Comparison of ENCODE assay signal across 11 cellular contexts in the genomic region with DNA sequence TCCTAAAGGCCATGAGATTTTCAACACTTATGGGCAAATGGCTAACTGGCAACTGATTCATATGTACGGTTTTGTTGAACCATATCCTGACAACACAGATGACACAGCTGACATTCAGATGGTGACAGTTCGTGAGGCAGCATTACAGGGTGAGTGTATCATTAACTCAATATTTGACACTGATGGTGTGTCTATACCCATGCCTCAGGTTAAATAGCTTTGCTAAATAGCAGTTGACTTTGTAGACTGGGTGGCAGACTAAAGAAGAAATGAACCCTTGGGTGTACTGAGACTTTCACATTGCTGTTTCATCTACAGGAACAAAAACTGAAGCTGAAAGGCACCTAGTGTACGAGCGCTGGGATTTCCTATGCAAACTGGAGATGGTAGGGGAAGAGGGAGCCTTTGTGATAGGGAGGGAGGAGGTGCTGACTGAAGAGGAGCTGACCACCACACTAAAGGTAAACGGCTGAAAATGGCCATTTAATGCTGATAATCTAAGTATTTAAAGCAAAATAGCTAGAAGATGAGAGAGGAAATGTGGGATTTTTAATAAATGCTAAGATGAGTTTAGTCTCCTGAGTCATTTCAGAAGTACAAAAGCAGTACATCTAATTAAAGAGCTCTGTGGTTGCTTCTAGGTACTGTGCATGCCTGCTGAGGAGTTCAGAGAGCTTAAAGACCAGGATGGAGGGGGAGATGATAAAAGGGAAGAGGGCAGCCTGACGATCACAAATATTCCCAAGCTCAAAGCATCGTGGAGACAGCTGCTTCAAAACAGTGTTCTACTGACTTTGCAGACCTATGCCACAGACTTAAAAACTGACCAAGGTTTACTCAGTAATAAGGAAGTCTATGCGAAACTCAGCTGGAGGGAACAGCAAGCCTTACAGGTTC. TPM values are rescaled to one million over a fixed set of nuclear protein-coding genes. Genes with fewer than 3 reads are reported as not detected.
DNase-seq lines count a peak whose midpoint lies in the region; ATAC-seq and TF ChIP-seq lines count a peak whose summit lies in the region.
"Had no signal": no experiment of that assay in that cellular context is flagged by ENCODE, and none has a peak within 500 bp of the region (broad histone marks: within the 10 kb centered on the region; RNA-seq: fewer than 3 reads in every experiment).

No MANE protein-coding gene starts in this region.

- no peak overlapping the region for H3K14ac ChIP-seq in H9 (ENCODE audit: insufficient read depth, low read length)

- no peak overlapping the region for H3K4me2 ChIP-seq in H9 (ENCODE audit: insufficient read depth, insufficient read length, low read length)

- no peak overlapping the region for H3K4ac ChIP-seq in H9 (ENCODE audit: low read depth, low read length)

- peaks cover 41% of the 10 kb centered on the region for H3K4me1 Mint-ChIP-seq in activated T-cell treated with anti-CD3 and anti-CD28 coated beads, Interleukin-2, amount 50 U/mL, for 72 hours (ENCODE audit: low read depth)
- H3K4me1 Mint-ChIP-seq in H9 (peaks cover 10 to 20% of the 10 kb centered on the region in 2 experiments), neural crest cell (peaks cover 18% of the 10 kb centered on the region)

- H3K18ac ChIP-seq in H9 (ENCODE audit: insufficient read length, low read depth, low read length) = no peak overlapping the region

- H4K8ac ChIP-seq in H9 (replicated peaks; ENCODE audit: insufficient read length, low read depth, low read length) = no peak overlapping the region

- peak overlapping the region; percentile 62 for H3K27ac Mint-ChIP-seq in activated T-cell treated with anti-CD3 and anti-CD28 coated beads, Interleukin-2, amount 50 U/mL, for 72 hours
- H3K27ac Mint-ChIP-seq in H9 (peak overlapping the region in 2 of 3 experiments; percentile 15 to 66; a peak in 2 of 7 replicates), neural crest cell (ENCODE audit: unreplicated experiment) (no peak overlapping the region)

- H4K20me1 ChIP-seq in H9 (ENCODE audit: control insufficient read depth, insufficient read depth, insufficient read length) = no peaks in the 10 kb centered on the region

- no peaks in the 10 kb centered on the region for H3K9me3 Mint-ChIP-seq in activated T-cell treated with anti-CD3 and anti-CD28 coated beads, Interleukin-2, amount 50 U/mL, for 72 hours
- H3K9me3 Mint-ChIP-seq in H9 (no peaks in the 10 kb centered on the region; a peak in 2 of 5 replicates), neural crest cell (no peaks in the 10 kb centered on the region)

- H2AFZ ChIP-seq in H9 (ENCODE audit: low read length) = no peak overlapping the region

- no peak overlapping the region for H4K91ac ChIP-seq in H9 (ENCODE audit: insufficient read length, low read depth, low read length)

- no peak overlapping the region for H3T11ph ChIP-seq in H9 (ENCODE audit: low read length)

- H3K56ac ChIP-seq in H9 (ENCODE audit: insufficient read length, low read depth, low read length) = no peak overlapping the region

- H3K23ac ChIP-seq in H9 (ENCODE audit: insufficient read length, low read depth, low read length) = no peak overlapping the region

- H3K27me3 ChIP-seq in H9 (ENCODE audit: insufficient read depth, low read length) = no peaks in the 10 kb centered on the region
- no peaks in the 10 kb centered on the region for H3K27me3 ChIP-seq in esophagus muscularis mucosa

- H2BK15ac ChIP-seq in H9 (ENCODE audit: low read depth, low read length) = no peak overlapping the region

- H4K5ac ChIP-seq in H9 (ENCODE audit: insufficient read length, low read depth, low read length) = no peak overlapping the region

- no peak for TF ChIP-seq EP300 in esophagus muscularis mucosa (IDR thresholded peaks at IDR 0.05)

- H2BK12ac ChIP-seq in H9 (ENCODE audit: insufficient read length, low read depth, low read length) = no peak overlapping the region

- TF ChIP-seq CTCF in H9 (conservative IDR thresholded peaks at IDR 0.05) = no peak
- no peak for TF ChIP-seq CTCF in neural crest cell (conservative IDR thresholded peaks at IDR 0.05)
- no peak for TF ChIP-seq CTCF in esophagus muscularis mucosa (IDR thresholded peaks at IDR 0.05)

- H2BK120ac ChIP-seq in H9 (ENCODE audit: low read depth, low read length, poor library complexity, severe bottlenecking) = no peak overlapping the region

- TF ChIP-seq POLR2A in esophagus muscularis mucosa (IDR thresholded peaks at IDR 0.05; ENCODE audit: low read depth) = no peak

- H3K27me3 Mint-ChIP-seq in activated T-cell treated with anti-CD3 and anti-CD28 coated beads, Interleukin-2, amount 50 U/mL, for 72 hours (ENCODE audit: low read depth) = no peaks in the 10 kb centered on the region
- H3K27me3 Mint-ChIP-seq in H9 (ENCODE audit: low read depth) = no peaks in the 10 kb centered on the region; the same call in 1 of the 2 replicates
- peaks cover 9% of the 10 kb centered on the region for H3K27me3 Mint-ChIP-seq in neural crest cell (ENCODE audit: low read depth)

- H3K9me3 ChIP-seq in H9 (ENCODE audit: control insufficient read depth, low read depth, low read length) = no peaks in the 10 kb centered on the region
- H3K9me3 ChIP-seq in esophagus muscularis mucosa = no peaks in the 10 kb centered on the region

- no peak overlapping the region for H3K4me3 Mint-ChIP-seq in activated T-cell treated with anti-CD3 and anti-CD28 coated beads, Interleukin-2, amount 50 U/mL, for 72 hours
- H3K4me3 Mint-ChIP-seq in H9 = peak overlapping the region in 1 of 2 experiments; percentile 38; a peak in 1 of 5 replicates
- H3K4me3 Mint-ChIP-seq in neural crest cell = peak overlapping the region; percentile 52

- H3K79me1 ChIP-seq in H9 (ENCODE audit: insufficient read depth, low read depth, low read length, poor library complexity, severe bottlenecking) = no peaks in the 10 kb centered on the region

- H3K4me1 ChIP-seq in H9 (ENCODE audit: insufficient read depth, low read length) (0 out of 2 replicates have a peak, but pooled peaks cover 3% of the 10 kb centered on the region), esophagus muscularis mucosa (peaks cover 15 to 25% (median 20%) of the 10 kb centered on the region in 4 donors)

- H3K4me3 ChIP-seq in esophagus muscularis mucosa = no peak overlapping the region

- H3K79me2 ChIP-seq in H9 (ENCODE audit: insufficient read depth, low read length) = no peaks in the 10 kb centered on the region

- no peak overlapping the region for H2AK5ac ChIP-seq in H9 (ENCODE audit: insufficient read length, low read length)

- H2BK5ac ChIP-seq in H9 (ENCODE audit: insufficient read length, low read length) = no peak overlapping the region

- no peak for ATAC-seq in activated T-cell treated with anti-CD3 and anti-CD28 coated beads, Interleukin-2, amount 50 U/mL, for 72 hours (replicated peaks in 1 of 2)
- peak; percentile 29 for ATAC-seq in HG03575 (IDR thresholded peaks at IDR 0.05; ENCODE audit: extremely low read depth, insufficient number of reproducible peaks, low FRiP score, unreplicated experiment)
- no peak for ATAC-seq in GM19328 (IDR thresholded peaks at IDR 0.05; ENCODE audit: unreplicated experiment)
- ATAC-seq: right cardiac atrium had no signal

- H3K27ac ChIP-seq in H9 (ENCODE audit: insufficient read length, low read depth, low read length) (no peak overlapping the region), esophagus muscularis mucosa (replicated peaks in 1 of 4) (no peak overlapping the region)

- H3K36me3 ChIP-seq in esophagus muscularis mucosa = peaks cover 50 to 68% (median 66%) of the 10 kb centered on the region in 4 donors

- intact Hi-C loops in esophagus muscularis mucosa (cut with DNase I) = loop anchor here (5.0 kb wide), 1 partner anchor 109 kb away; a partner anchor contains a TSS

- no peak overlapping the region for H3K9ac ChIP-seq in H9 (ENCODE audit: extremely low read depth, insufficient read length, low read length)

- no peak for DNase-seq in activated T-cell treated with anti-CD3 and anti-CD28 coated beads, Interleukin-2, amount 50 U/mL, for 72 hours
- no peak for DNase-seq in activated T-cell treated with anti-CD3 and anti-CD28 coated beads, Interleukin-2, amount 50 U/mL, for 1 hour
- no peak for DNase-seq in H9
- no peak for DNase-seq in neural crest cell (ENCODE audit: low read depth, low spot score)
- no peak for DNase-seq in esophagus muscularis mucosa (ENCODE audit: extremely low spot score)
- DNase-seq in NCI-H1092 (lab: John Stamatoyannopoulos, UW) = no peak
- DNase-seq: effector CD8-positive, alpha-beta T cell; right cardiac atrium; stimulated activated naive CD4-positive, alpha-beta T cell treated with Interleukin-2 at 50 U/mL for 16 hours had no signal

- no peaks in the 10 kb centered on the region for H3K23me2 ChIP-seq in H9 (ENCODE audit: insufficient read length, low read depth, low read length, poor library complexity, severe bottlenecking)

- no CpG with 5 or more reads among the region's 8 CpGs for WGBS in H9 (ENCODE audit: extremely low coverage, insufficient read length, low lambda C conversion rate)
- 77% methylated on average over 8 of the region's 8 CpGs for WGBS in esophagus muscularis mucosa

- H3K36me3 Mint-ChIP-seq in activated T-cell treated with anti-CD3 and anti-CD28 coated beads, Interleukin-2, amount 50 U/mL, for 72 hours (ENCODE audit: insufficient read depth in 2 of 2) = peaks cover 5 to 17% of the 10 kb centered on the region in 2 donors
- H3K36me3 Mint-ChIP-seq in H9 (ENCODE audit: insufficient read depth in 1 of 3, low read depth in 3 of 3) = peaks cover 25 to 82% (median 60%) of the 10 kb centered on the region in 3 experiments; a peak in 6 of 7 replicates
- H3K36me3 Mint-ChIP-seq in neural crest cell (ENCODE audit: low read depth) = peaks cover 17% of the 10 kb centered on the region

- H2BK20ac ChIP-seq in H9 (ENCODE audit: low read depth, low read length, poor library complexity, severe bottlenecking) = no peak overlapping the region

RNA-seq across cellular contexts. Expression of a gene that starts 3.0 kb away (rescaled TPM):
- 10 to 100 TPM in 1 of 2 donors, 1 to 10 TPM in 1; 9.1 to 11.6 TPM for total RNA-seq in activated T-cell treated with anti-CD3 and anti-CD28 coated beads, Interleukin-2, amount 50 U/mL, for 72 hours
- 55.6 and 56.2 TPM in 2 replicates for total RNA-seq in H9 (2021)
- total RNA-seq in neural crest cell = 34.0 and 35.6 TPM in 2 replicates
- total RNA-seq in esophagus muscularis mucosa = 10 to 100 TPM; 18.2 to 27.5 (median 22.0) TPM

RNA-seq across cellular contexts. Expression of a gene that starts 18.4 kb away (rescaled TPM):
- 1 to 10 TPM; 5.2 TPM for total RNA-seq in activated T-cell treated with anti-CD3 and anti-CD28 coated beads, Interleukin-2, amount 50 U/mL, for 72 hours
- total RNA-seq in H9 (2021) (17.0 and 18.6 TPM in 2 replicates), neural crest cell (52.5 and 58.9 TPM in 2 replicates), esophagus muscularis mucosa (10 to 100 TPM; 11.1 to 14.8 (median 12.3) TPM)
